Comparison of ENCODE assay signal across 8 cellular contexts in the genomic region with DNA sequence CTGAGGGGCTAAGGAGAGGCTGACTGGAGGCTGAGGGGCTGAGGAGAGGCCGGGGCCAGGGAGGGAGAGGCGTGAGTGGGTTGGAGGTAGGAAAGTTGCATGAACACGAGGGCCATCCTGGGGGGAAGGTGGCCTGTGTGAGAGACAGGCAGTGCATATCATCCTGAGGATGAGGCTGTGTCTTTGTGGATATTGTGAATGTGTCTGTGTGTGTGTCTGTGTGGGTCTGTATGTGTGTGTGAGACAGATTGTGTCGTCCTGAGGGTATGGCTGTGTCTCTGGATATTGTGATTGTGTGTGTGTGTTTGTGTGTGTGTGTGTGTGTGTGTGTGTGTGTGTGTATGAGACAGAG. TPM values are rescaled to one million over a fixed set of nuclear protein-coding genes. Genes with fewer than 3 reads are reported as not detected.
DNase-seq lines count a peak whose midpoint lies in the region; ATAC-seq and TF ChIP-seq lines count a peak whose summit lies in the region.

No MANE protein-coding gene starts in this region.

- intact Hi-C loops in sciatic nerve (cut with DNase I), result no loop called here

- H3K4me3 Mint-ChIP-seq in activated CD8-positive, alpha-beta memory T cell treated with anti-CD3 and anti-CD28 coated beads, Interleukin-2, amount 10 ng/mL, durations not matched to agents 7 days and 5 days, result peak overlapping the region; percentile 97

- H3K27ac ChIP-seq in RWPE2 (ENCODE audit: poor library complexity, severe bottlenecking), result no peak overlapping the region

- peaks cover 33% of the 10 kb centered on the region for H3K36me3 Mint-ChIP-seq in activated CD8-positive, alpha-beta memory T cell treated with anti-CD3 and anti-CD28 coated beads, Interleukin-2, amount 10 ng/mL, durations not matched to agents 7 days and 5 days

- no peaks in the 10 kb centered on the region for H3K4me1 ChIP-seq in RWPE2 (ENCODE audit: insufficient read depth, poor library complexity, severe bottlenecking)

- DNase-seq in activated CD8-positive, alpha-beta memory T cell treated with anti-CD3 and anti-CD28 coated beads, Interleukin-2, amount 10 ng/mL, durations not matched to agents 7 days and 5 days, result no peak
- DNase-seq in activated CD8-positive, alpha-beta memory T cell treated with anti-CD3 and anti-CD28 coated beads for 24 hours, result no peak
- DNase-seq in RWPE2 (ENCODE audit: low spot score) (no peak), fibroblast of villous mesenchyme (ENCODE audit: low read depth) (no peak), sciatic nerve (ENCODE audit: low spot score) (no peak), activated gamma-delta T cell (lab: John Stamatoyannopoulos, UW) (no peak)
- no peak for DNase-seq in stimulated activated CD4-positive, alpha-beta T cell treated with anti-CD3 and anti-CD28 coated beads, Interleukin-4, amount 100 ng/mL, for 24 hours
- no peak for DNase-seq in activated CD4-positive, alpha-beta T cell treated with anti-CD3 and anti-CD28 coated beads for 4 hours

- H3K4me3 ChIP-seq in RWPE2 (ENCODE audit: severe bottlenecking) (peak overlapping the region; percentile 75), fibroblast of villous mesenchyme (ENCODE audit: low read depth, low read length) (peak overlapping the region; percentile 94)

- H3K27me3 ChIP-seq in RWPE2 (ENCODE audit: insufficient read depth, poor library complexity, severe bottlenecking), result no peaks in the 10 kb centered on the region

- H3K36me3 ChIP-seq in RWPE2 (ENCODE audit: low read depth), result peaks cover 10% of the 10 kb centered on the region

- H3K27ac Mint-ChIP-seq in activated CD8-positive, alpha-beta memory T cell treated with anti-CD3 and anti-CD28 coated beads, Interleukin-2, amount 10 ng/mL, durations not matched to agents 7 days and 5 days, result peak overlapping the region; percentile 89

- no peak for TF ChIP-seq CTCF in RWPE2 (IDR thresholded peaks at IDR 0.05; ENCODE audit: poor library complexity, severe bottlenecking)
- no peak for TF ChIP-seq CTCF in fibroblast of villous mesenchyme (IDR thresholded peaks at IDR 0.05; ENCODE audit: insufficient read depth, low read depth, low read length)

- ATAC-seq in activated CD8-positive, alpha-beta memory T cell treated with anti-CD3 and anti-CD28 coated beads, Interleukin-2, amount 10 ng/mL, durations not matched to agents 7 days and 5 days, result peak; percentile 44
- peak; percentile 48 for ATAC-seq in RWPE2 (ENCODE audit: low read depth)
- peak; percentile 22 for ATAC-seq in sciatic nerve

- peaks cover 19% of the 10 kb centered on the region for H3K9me3 Mint-ChIP-seq in activated CD8-positive, alpha-beta memory T cell treated with anti-CD3 and anti-CD28 coated beads, Interleukin-2, amount 10 ng/mL, durations not matched to agents 7 days and 5 days (ENCODE audit: low read depth)

- CTCF ChIA-PET in activated CD8-positive, alpha-beta memory T cell treated with anti-CD3 and anti-CD28 coated beads, Interleukin-2, amount 10 ng/mL, durations not matched to agents 7 days and 5 days (lab: Charles Lee), result no interaction called here

- peaks cover 13% of the 10 kb centered on the region for H3K4me1 Mint-ChIP-seq in activated CD8-positive, alpha-beta memory T cell treated with anti-CD3 and anti-CD28 coated beads, Interleukin-2, amount 10 ng/mL, durations not matched to agents 7 days and 5 days

- no peaks in the 10 kb centered on the region for H3K9me3 ChIP-seq in RWPE2 (ENCODE audit: severe bottlenecking)

- no peaks in the 10 kb centered on the region for H3K27me3 Mint-ChIP-seq in activated CD8-positive, alpha-beta memory T cell treated with anti-CD3 and anti-CD28 coated beads, Interleukin-2, amount 10 ng/mL, durations not matched to agents 7 days and 5 days

RNA-seq across cellular contexts. Expression of a gene that starts 0.4 kb away (rescaled TPM):
- total RNA-seq in activated CD8-positive, alpha-beta memory T cell treated with anti-CD3 and anti-CD28 coated beads, Interleukin-2, amount 10 ng/mL, durations not matched to agents 7 days and 5 days, result 1 to 10 TPM; 5.7 to 6.0 TPM
- 8.2 and 8.4 TPM in 2 replicates for total RNA-seq in fibroblast of villous mesenchyme
- total RNA-seq in sciatic nerve, result 7.8 TPM

RNA-seq across cellular contexts. Expression of a gene that starts 28.3 kb away (rescaled TPM):
- total RNA-seq in activated CD8-positive, alpha-beta memory T cell treated with anti-CD3 and anti-CD28 coated beads, Interleukin-2, amount 10 ng/mL, durations not matched to agents 7 days and 5 days, result 1 to 10 TPM; 4.0 TPM
- total RNA-seq in fibroblast of villous mesenchyme (2.6 and 3.9 TPM in 2 replicates), sciatic nerve (9.2 TPM)

RNA-seq across cellular contexts. Expression of a gene that starts 47.4 kb away (rescaled TPM):
- not detected for total RNA-seq in activated CD8-positive, alpha-beta memory T cell treated with anti-CD3 and anti-CD28 coated beads, Interleukin-2, amount 10 ng/mL, durations not matched to agents 7 days and 5 days
- total RNA-seq in fibroblast of villous mesenchyme (0.43 TPM in 1 of 2 replicates, not detected in the other), sciatic nerve (0.85 TPM)

RNA-seq across cellular contexts. Expression of a gene that starts 56.8 kb away (rescaled TPM):
- total RNA-seq in activated CD8-positive, alpha-beta memory T cell treated with anti-CD3 and anti-CD28 coated beads, Interleukin-2, amount 10 ng/mL, durations not matched to agents 7 days and 5 days, result 1 to 10 TPM; 4.2 to 4.7 TPM
- total RNA-seq in fibroblast of villous mesenchyme, result 6.1 and 12.1 TPM in 2 replicates
- 16.0 TPM for total RNA-seq in sciatic nerve
